In genomic region chr2:133379159-133379558, GRCh38 we compare ENCODE assay signal across 26 cellular contexts.
DNase-seq lines count a peak whose midpoint lies in the region; ATAC-seq and TF ChIP-seq lines count a peak whose summit lies in the region.
"Had no signal": no experiment of that assay in that cellular context is flagged by ENCODE, and none has a peak within 500 bp of the region (broad histone marks: within the 10 kb centered on the region; RNA-seq: fewer than 3 reads in every experiment).

No MANE protein-coding gene starts in this region.

- in situ Hi-C loops in Caki2 (cut with HindIII; ENCODE audit: low pct_unique_long_range_greater_than_20kb, low sequenced_read_pairs), result no loop called here

- no peaks in the 10 kb centered on the region for H3K9me3 ChIP-seq in mesenchymal stem cell (ENCODE audit: control insufficient read depth, low read length)
- H3K9me3 ChIP-seq: ascending aorta, colonic mucosa, MG63, ovary had no signal

- no peak overlapping the region for H2BK5ac ChIP-seq in mesenchymal stem cell (ENCODE audit: low read depth, low read length, poor library complexity, severe bottlenecking)

- H3K18ac ChIP-seq in mesenchymal stem cell (ENCODE audit: low read depth in 1 of 2, low read length in 2 of 2), result no peak overlapping the region

- no peak overlapping the region for H2BK12ac ChIP-seq in mesenchymal stem cell (ENCODE audit: low read length in 2 of 2)

- no peak overlapping the region for H4K91ac ChIP-seq in mesenchymal stem cell (ENCODE audit: low read length)

- H3K27me3 ChIP-seq in mesenchymal stem cell (ENCODE audit: control insufficient read depth in 1 of 2, insufficient read depth in 1 of 2, low read length in 2 of 2), result no peaks in the 10 kb centered on the region
- H3K27me3 ChIP-seq: ascending aorta, colonic mucosa, MG63, ovary had no signal

- no peak overlapping the region for H2AK5ac ChIP-seq in mesenchymal stem cell (ENCODE audit: low read length, severe bottlenecking)

- DNase-seq in Caki2 (ENCODE audit: low read depth), result peak; percentile 28
- peak; percentile 32 for DNase-seq in HFF-Myc (ENCODE audit: extremely low read depth, low read depth)
- DNase-seq in mesenchymal stem cell, result no peak
- DNase-seq in NCI-H2196 (lab: John Stamatoyannopoulos, UW; ENCODE audit: unreplicated experiment), result no peak
- DNase-seq in NCI-H1694 treated with DMSO at 0.1 percent for 48 hours (lab: John Stamatoyannopoulos, UW), result no peak
- no peak for DNase-seq in AG08396 (ENCODE audit: low spot score)
- DNase-seq in cortex of kidney (lab: John Stamatoyannopoulos, UW), result no peak
- DNase-seq: activated CD8-positive, alpha-beta memory T cell treated with anti-CD3 and anti-CD28 coated beads, Interleukin-2, amount 10 ng/mL, durations not matched to agents 7 days and 5 days; activated gamma-delta T cell treated with Interleukin-2 at 50 U/mL for 16 hours; activated T-cell treated with anti-CD3 and anti-CD28 coated beads, Interleukin-2, amount 50 U/mL, for 48 hours; Calu3; colonic mucosa; DMS79 treated with DMSO at 0.1 percent for 48 hours; effector CD8-positive, alpha-beta T cell; hypothalamus; KG1; MG63; NCI-H1105 treated with DMSO at 0.1 percent for 48 hours; NCI-H2029 treated with DMSO at 0.1 percent for 48 hours; NCI-H774; ovary; RPMI8226; substantia nigra had no signal

- no peak overlapping the region for H3K14ac ChIP-seq in mesenchymal stem cell (ENCODE audit: low read length in 2 of 2)

- peak; percentile 69 for ATAC-seq in esophagus mucosa
- ATAC-seq: activated CD8-positive, alpha-beta memory T cell treated with anti-CD3 and anti-CD28 coated beads, Interleukin-2, amount 10 ng/mL, durations not matched to agents 7 days and 5 days; stimulated activated memory B cell treated with anti-CD40 and anti-IgM and Interleukin-4, amounts not matched to agents 10 μg/mL and 1 μg/mL and 100 μg/mL, for 72 hours had no signal

- no peak overlapping the region for H2BK120ac ChIP-seq in mesenchymal stem cell (ENCODE audit: low read depth, low read length)

- H3K4me3 ChIP-seq in HFF-Myc (replicated peaks; ENCODE audit: low read depth, low read length), result no peak overlapping the region; the same call in 1 of the 2 replicates
- H3K4me3 ChIP-seq in mesenchymal stem cell (ENCODE audit: insufficient read depth in 1 of 2, low read depth in 1 of 2, low read length in 2 of 2), result peak overlapping the region in 1 of 2 experiments; percentile 6
- H3K4me3 ChIP-seq: ascending aorta, colonic mucosa, MG63, ovary had no signal

- WGBS in mesenchymal stem cell, result 69% methylated on average over 4 of the region's 5 CpGs

- no peaks in the 10 kb centered on the region for H3K79me1 ChIP-seq in mesenchymal stem cell (replicated peaks; ENCODE audit: low read length, poor library complexity, severe bottlenecking)

- no peak overlapping the region for H3K23ac ChIP-seq in mesenchymal stem cell (ENCODE audit: low read length in 2 of 2)

- H2BK15ac ChIP-seq in mesenchymal stem cell (ENCODE audit: low read depth, poor library complexity, severe bottlenecking), result no peak overlapping the region

- no peaks in the 10 kb centered on the region for H3K36me3 ChIP-seq in mesenchymal stem cell (ENCODE audit: control insufficient read depth in 1 of 2, insufficient read depth in 2 of 2, low read depth in 1 of 2, low read length in 2 of 2)
- H3K36me3 ChIP-seq: ascending aorta, colonic mucosa, MG63, ovary had no signal

- peaks cover 5% of the 10 kb centered on the region for H3K4me1 ChIP-seq in mesenchymal stem cell (ENCODE audit: control insufficient read depth, insufficient read depth, low read depth, low read length)
- H3K4me1 ChIP-seq: ascending aorta, colonic mucosa had no signal

- peak overlapping the region; percentile 37 for H3K9ac ChIP-seq in mesenchymal stem cell (ENCODE audit: low read length)

- H4K8ac ChIP-seq in mesenchymal stem cell (ENCODE audit: low read length), result no peak overlapping the region

- no peak overlapping the region for H2AFZ ChIP-seq in mesenchymal stem cell (ENCODE audit: low read depth, low read length)

- no peak overlapping the region for H3K4ac ChIP-seq in mesenchymal stem cell (ENCODE audit: low read depth in 1 of 2, low read length in 2 of 2)

- TF ChIP-seq CTCF in HFF-Myc (IDR thresholded peaks at IDR 0.05; ENCODE audit: low read depth, low read length, missing control alignments), result no peak

- H3K4me2 ChIP-seq in mesenchymal stem cell (ENCODE audit: low read length, poor library complexity, severe bottlenecking), result no peak overlapping the region

- no peak overlapping the region for H3K27ac ChIP-seq in mesenchymal stem cell (ENCODE audit: low read length, poor library complexity, severe bottlenecking)
- H3K27ac ChIP-seq: ascending aorta, colonic mucosa, ovary had no signal

Comparison
In these comparisons a context has a peak if more than half of its experiments do, and no peak if none do; other contexts are left out.
1. DNase-seq: peak in Caki2 (single experiment) and HFF-Myc (single experiment); none in mesenchymal stem cell (single experiment), NCI-H2196 (single experiment), NCI-H1694 treated with DMSO at 0.1 percent for 48 hours (single experiment), AG08396 (single experiment) and cortex of kidney (single experiment).